17 cellular contexts compared by ENCODE assay signal in the genomic region with DNA sequence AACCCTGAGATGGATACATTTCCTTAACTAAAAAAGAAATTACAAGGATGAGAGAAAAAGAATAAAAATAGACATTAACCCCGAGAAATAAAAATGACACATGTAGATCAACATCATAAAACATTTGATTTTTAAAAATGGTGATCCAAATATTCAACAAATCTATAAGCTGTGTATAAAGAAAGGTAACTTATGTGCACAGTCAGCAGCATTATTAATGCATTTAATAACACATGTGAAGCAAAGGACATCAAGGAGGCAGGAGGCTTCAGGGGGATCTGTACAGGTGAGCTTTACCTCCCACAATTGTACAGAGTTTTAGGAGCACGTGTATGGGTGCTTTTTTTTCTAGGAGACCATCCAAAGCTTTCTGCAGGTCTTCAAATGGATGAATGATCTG.
A peak's percentile ranks its signal among the peaks of the same experiment; 100 is the strongest.
DNase-seq lines count a peak whose midpoint lies in the region; ATAC-seq, FAIRE-seq and TF ChIP-seq lines count a peak whose summit lies in the region.
"Had no signal": no experiment of that assay in that cellular context is flagged by ENCODE, and none has a peak within 500 bp of the region (broad histone marks: within the 10 kb centered on the region; RNA-seq: fewer than 3 reads in every experiment).

No MANE protein-coding gene starts in this region.

- H2AFZ ChIP-seq in K562 (ENCODE audit: low read depth, low read length) (no peak overlapping the region), osteoblast (ENCODE audit: low read length) (no peak overlapping the region)

- in situ Hi-C loops in K562 (cut with MboI), result no loop called here

- POLR2A ChIA-PET in K562 (lab: Yijun Ruan, JAX), result interaction anchor here (1.1 to 1.4 kb wide), 4 partner anchors 9 to 77 kb away, joined by 3 to 7 read pairs (median 4); partner anchors contain the start of gene MED13L

- H3K36me3 ChIP-seq in K562 (ENCODE audit: control insufficient read depth, insufficient read depth, low read length) (peaks cover 12% of the 10 kb centered on the region; the same call in 1 of the 3 replicates), osteoblast (ENCODE audit: insufficient read depth, low read length) (no peaks in the 10 kb centered on the region), subcutaneous abdominal adipose tissue (ENCODE audit: control insufficient read depth in 5 of 5, insufficient read depth in 5 of 5, low read length in 5 of 5) (peaks cover 0 to 2% (median 0%) of the 10 kb centered on the region in 5 donors)

- H3K9ac ChIP-seq in K562 (ENCODE audit: insufficient read depth in 1 of 2, low read depth in 2 of 2, low read length in 2 of 2), result no peak overlapping the region
- H3K9ac ChIP-seq in subcutaneous abdominal adipose tissue (ENCODE audit: low read length in 5 of 5), result peak overlapping the region in 1 of 5 donors; percentile 30

- H3K79me2 ChIP-seq in K562 (ENCODE audit: control insufficient read depth, insufficient read depth, low read length) (peaks cover 90% of the 10 kb centered on the region), osteoblast (ENCODE audit: insufficient read depth, low read length) (peaks cover 96% of the 10 kb centered on the region)

- intact Hi-C loops in K562 (cut with micrococcal nuclease) (no loop called here), Calu3 (cut with micrococcal nuclease; ENCODE audit: unreplicated experiment) (no loop called here)

- H3K4me1 ChIP-seq in K562 (replicated peaks in 1 of 2; ENCODE audit: control insufficient read depth in 2 of 2, insufficient read depth in 2 of 2, low read length in 2 of 2), result peaks cover 5 to 30% of the 10 kb centered on the region in 2 experiments; a peak in 4 of 5 replicates
- peaks cover 26% of the 10 kb centered on the region for H3K4me1 ChIP-seq in osteoblast (ENCODE audit: insufficient read depth, low read length)
- H3K4me1 ChIP-seq in subcutaneous abdominal adipose tissue (ENCODE audit: control insufficient read depth in 5 of 5, insufficient read depth in 5 of 5, low read length in 5 of 5), result peaks cover 0 to 48% (median 41%) of the 10 kb centered on the region in 5 donors

- H4K20me1 ChIP-seq in K562 (replicated peaks; ENCODE audit: control insufficient read depth, insufficient read depth, low read length) (peaks cover 2% of the 10 kb centered on the region; the same call in 1 of the 2 replicates), osteoblast (ENCODE audit: insufficient read depth, low read length) (peaks cover 74% of the 10 kb centered on the region)

- no peaks in the 10 kb centered on the region for H3K9me1 ChIP-seq in K562 (ENCODE audit: control insufficient read depth, insufficient read depth, low read length)

- no peak overlapping the region for H3K27ac ChIP-seq in K562 (ENCODE audit: extremely low read depth, low read depth, low read length)
- peak overlapping the region; percentile 46 for H3K27ac ChIP-seq in osteoblast (ENCODE audit: low read depth, low read length)
- peak overlapping the region; percentile 69 for H3K27ac ChIP-seq in subcutaneous abdominal adipose tissue (ENCODE audit: low read depth, low read length)

- no peak for TF ChIP-seq CTCF in HFFc6 (IDR thresholded peaks at IDR 0.05)
- TF ChIP-seq CTCF in K562 (IDR thresholded peaks at IDR 0.05 in 2 of 3, conservative IDR thresholded peaks at IDR 0.05 in 1 of 3; ENCODE audit: insufficient read depth in 2 of 3, low read depth in 1 of 3, low read length in 3 of 3), result no peak
- no peak for TF ChIP-seq CTCF in osteoblast (IDR thresholded peaks at IDR 0.05; ENCODE audit: extremely low read depth, low read depth, low read length)
- no peak for TF ChIP-seq CTCF in Calu3 (IDR thresholded peaks at IDR 0.05; ENCODE audit: unreplicated experiment)

- no peak for TF ChIP-seq EP300 in K562 (IDR thresholded peaks at IDR 0.05; ENCODE audit: low read length)

- DNase-seq in HFFc6 (no peak), K562 (ENCODE audit: extremely low read depth in 1 of 4, low spot score in 3 of 4) (no peak), osteoblast (ENCODE audit: insufficient read length, low spot score, missing footprints) (no peak), Calu3 (no peak)
- DNase-seq: GDM1, GOT3, Karpas-422, NCI-H1048, NCI-H1436, NCI-H1930, NCI-H524, RPMI8226, SHP77 treated with DMSO at 0.1 percent for 48 hours had no signal

- 62% methylated on average over 2 of the region's 2 CpGs for WGBS in K562 (ENCODE audit: insufficient coverage, low coverage, missing lambda C conversion rate)

- H3K9me3 ChIP-seq in K562 (replicated peaks; ENCODE audit: control insufficient read depth, insufficient read depth, low read depth, low read length) (no peaks in the 10 kb centered on the region), osteoblast (ENCODE audit: low read depth, low read length) (no peaks in the 10 kb centered on the region), subcutaneous abdominal adipose tissue (ENCODE audit: control insufficient read depth in 5 of 5, low read length in 5 of 5) (no peaks in the 10 kb centered on the region)

- H3K4me1 Mint-ChIP-seq in HFFc6 (ENCODE audit: low read depth), result peaks cover 83% of the 10 kb centered on the region
- no peaks in the 10 kb centered on the region for H3K4me1 Mint-ChIP-seq in Calu3 (ENCODE audit: low read depth, unreplicated experiment)

- H3K27me3 ChIP-seq in K562 (ENCODE audit: control insufficient read depth in 2 of 2, insufficient read depth in 2 of 2, low read length in 2 of 2) (no peaks in the 10 kb centered on the region), osteoblast (ENCODE audit: insufficient read depth, low read length) (no peaks in the 10 kb centered on the region), subcutaneous abdominal adipose tissue (ENCODE audit: control insufficient read depth in 5 of 5, insufficient read depth in 4 of 5, low read length in 5 of 5) (no peaks in the 10 kb centered on the region)

- H3K36me3 Mint-ChIP-seq in HFFc6 (ENCODE audit: low read depth) (peaks cover 5% of the 10 kb centered on the region; the same call in 1 of the 2 replicates), Calu3 (ENCODE audit: insufficient read depth, unreplicated experiment) (no peaks in the 10 kb centered on the region)

- H3K27ac Mint-ChIP-seq in HFFc6, result 0 out of 2 replicates have a peak overlapping the region, but pooled peaks have one; percentile 7
- H3K27ac Mint-ChIP-seq in Calu3 (ENCODE audit: unreplicated experiment), result no peak overlapping the region
- H3K27ac Mint-ChIP-seq: B cell had no signal

- no peak for FAIRE-seq in K562 (lab: Jason Lieb, UNC)

- H3K4me3 ChIP-seq in K562, result no peak overlapping the region
- H3K4me3 ChIP-seq in osteoblast (ENCODE audit: insufficient read depth, low read length), result no peak overlapping the region
- H3K4me3 ChIP-seq in subcutaneous abdominal adipose tissue (ENCODE audit: low read depth in 1 of 5, low read length in 5 of 5), result no peak overlapping the region

- H3K4me2 ChIP-seq in K562 (ENCODE audit: insufficient read depth, low read length), result no peak overlapping the region
- H3K4me2 ChIP-seq in osteoblast (ENCODE audit: insufficient read depth, low read length), result peak overlapping the region; percentile 35

- BruUV-seq in K562 (replicated peaks; lab: Mats Ljungman, UMichigan) (no TSS peak), Calu3 (replicated peaks; lab: Mats Ljungman, UMichigan) (no TSS peak)

- no peak for TF ChIP-seq RAD21 in K562 (CRISPR knock-in tag; conservative IDR thresholded peaks at IDR 0.05 in 1 of 2, IDR thresholded peaks at IDR 0.05 in 1 of 2)

- CTCF ChIA-PET in K562 (lab: Yijun Ruan, JAX; ENCODE audit: low intra/inter-chr PET ratio), result no interaction called here
- CTCF ChIA-PET in Calu3 (lab: Charles Lee), result interaction anchor here (0.5 kb wide), 1 partner anchor 366 kb away, joined by 4 read pairs; no protein-coding TSS in a partner anchor

- ATAC-seq in K562 (no peak), GM19455 (IDR thresholded peaks at IDR 0.05; ENCODE audit: unreplicated experiment) (no peak), HG02623 (IDR thresholded peaks at IDR 0.05; ENCODE audit: unreplicated experiment) (no peak)

- no peak for TF ChIP-seq POLR2A in K562 (conservative IDR thresholded peaks at IDR 0.05)

- H3K27me3 Mint-ChIP-seq in HFFc6 (ENCODE audit: insufficient read depth) (no peaks in the 10 kb centered on the region), Calu3 (ENCODE audit: unreplicated experiment) (no peaks in the 10 kb centered on the region)
- H3K27me3 Mint-ChIP-seq: B cell had no signal

- H3K4me3 Mint-ChIP-seq in HFFc6 (peak overlapping the region; percentile 36), Calu3 (ENCODE audit: low read depth, unreplicated experiment) (no peak overlapping the region)
- H3K4me3 Mint-ChIP-seq: B cell had no signal

- H3K9me3 Mint-ChIP-seq in HFFc6 (no peaks in the 10 kb centered on the region), Calu3 (ENCODE audit: low read depth, unreplicated experiment) (no peaks in the 10 kb centered on the region)

TF ChIP-seq in K562, 482 proteins besides CTCF, POLR2A, EP300 and RAD21:
- TF ChIP-seq FOS (IDR thresholded peaks at IDR 0.05; ENCODE audit: extremely low read depth, insufficient read length) (no peak), MAFK (IDR thresholded peaks at IDR 0.05; ENCODE audit: low read length) (no peak), HSF4 (CRISPR knock-in tag; IDR thresholded peaks at IDR 0.05; ENCODE audit: borderline replicate concordance) (no peak), ZNF316 (IDR thresholded peaks at IDR 0.05) (peak; percentile 77), ZNF589 (CRISPR knock-in tag; IDR thresholded peaks at IDR 0.05; ENCODE audit: low read depth) (no peak), ZFP30 (CRISPR knock-in tag; IDR thresholded peaks at IDR 0.05; ENCODE audit: borderline replicate concordance) (no peak), MAFG (tag; conservative IDR thresholded peaks at IDR 0.05) (peak; percentile 20; the same call in 1 of the 2 replicates), C11orf30 (IDR thresholded peaks at IDR 0.05; ENCODE audit: low read depth) (peak; percentile 63), FOXM1 (IDR thresholded peaks at IDR 0.05; ENCODE audit: low read depth) (no peak), FOXM1 (CRISPR knock-in tag; IDR thresholded peaks at IDR 0.05; ENCODE audit: low read depth) (no peak), SMAD2 (IDR thresholded peaks at IDR 0.05; ENCODE audit: low read depth, low read length) (no peak), PRMT5 (CRISPR knock-in tag; IDR thresholded peaks at IDR 0.05) (no peak), SETDB1 (IDR thresholded peaks at IDR 0.05; ENCODE audit: low read length) (no peak), MAFF (IDR thresholded peaks at IDR 0.05; ENCODE audit: low read length) (peak; percentile 11; the same call in 1 of the 2 replicates)
